8 cellular contexts compared by ENCODE assay signal in the genomic region with DNA sequence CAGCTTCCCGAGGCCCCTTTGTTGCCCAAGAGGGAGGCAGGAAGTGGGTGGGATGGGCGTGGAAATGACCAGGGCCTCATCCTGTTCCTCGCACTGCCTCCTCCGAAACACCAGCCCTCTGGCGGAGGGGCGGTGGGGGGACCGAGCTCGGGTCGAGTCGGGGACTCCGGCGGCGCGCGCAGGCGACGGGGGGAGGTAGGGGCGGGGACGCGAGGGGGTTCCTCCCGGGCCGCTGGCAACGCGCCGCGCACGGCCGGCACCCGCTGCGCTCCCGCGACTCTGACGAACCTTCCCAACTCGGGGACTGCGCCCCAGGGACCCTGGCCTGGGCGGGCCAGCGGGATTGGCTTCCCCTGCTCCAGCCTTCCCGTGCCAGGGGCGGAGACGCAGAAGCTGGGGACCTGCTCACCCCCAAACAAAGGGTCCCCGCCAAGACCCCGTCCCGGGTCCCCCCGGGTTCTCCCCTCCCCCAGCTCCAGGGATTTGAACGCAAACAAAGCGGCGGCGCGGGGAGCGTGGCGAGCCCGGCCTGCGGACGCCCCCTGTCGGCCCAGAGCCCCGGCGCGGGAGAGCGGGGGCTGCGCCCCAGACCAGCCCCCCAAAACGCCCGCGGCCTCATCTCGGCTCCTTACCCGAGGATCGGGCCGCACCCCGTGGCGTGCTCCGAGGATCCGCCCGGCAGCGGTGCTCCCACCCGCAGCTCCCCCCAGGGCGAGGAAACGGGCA.
DNase-seq lines count a peak whose midpoint lies in the region; ATAC-seq lines count a peak whose summit lies in the region.

No MANE protein-coding gene starts in this region.

- peak overlapping the region; percentile 75 for H3K27ac ChIP-seq in epithelial cell of prostate

- peak overlapping the region in 1 of 2 donors; percentile 92 for H3K27ac Mint-ChIP-seq in stimulated activated naive CD8-positive, alpha-beta T cell treated with anti-CD3 and anti-CD28 coated beads, Interleukin-15, amount 100 ng/mL, for 72 hours

- peaks cover 10% of the 10 kb centered on the region for H3K27me3 Mint-ChIP-seq in stimulated activated naive CD8-positive, alpha-beta T cell treated with anti-CD3 and anti-CD28 coated beads, Interleukin-15, amount 100 ng/mL, for 72 hours

- peak overlapping the region; percentile 92 to 93 for H3K4me3 Mint-ChIP-seq in stimulated activated naive CD8-positive, alpha-beta T cell treated with anti-CD3 and anti-CD28 coated beads, Interleukin-15, amount 100 ng/mL, for 72 hours

- DNase-seq in NCI-H345 (lab: John Stamatoyannopoulos, UW) (peak; percentile 71), NCI-H345 treated with DMSO at 0.1 percent for 48 hours (lab: John Stamatoyannopoulos, UW; ENCODE audit: unreplicated experiment) (no peak), NCI-H69 (lab: John Stamatoyannopoulos, UW) (peak; percentile 88), epithelial cell of prostate (ENCODE audit: low read depth, low spot score) (no peak), midbrain (lab: John Stamatoyannopoulos, UW) (peak; percentile 63)
- DNase-seq in activated CD8-positive, alpha-beta memory T cell treated with anti-CD3 and anti-CD28 coated beads, Interleukin-2, amount 50 U/mL, for 48 hours: peak; percentile 82
- peak; percentile 61 to 80 for DNase-seq in stimulated activated naive CD8-positive, alpha-beta T cell treated with anti-CD3 and anti-CD28 coated beads, Interleukin-15, amount 100 ng/mL, for 72 hours

- H3K4me1 Mint-ChIP-seq in stimulated activated naive CD8-positive, alpha-beta T cell treated with anti-CD3 and anti-CD28 coated beads, Interleukin-15, amount 100 ng/mL, for 72 hours: peaks cover 51% of the 10 kb centered on the region

- ATAC-seq in HG03045 (IDR thresholded peaks at IDR 0.05; ENCODE audit: unreplicated experiment): peak; percentile 41
- peak; percentile 69 for ATAC-seq in stimulated activated naive CD8-positive, alpha-beta T cell treated with anti-CD3 and anti-CD28 coated beads, Interleukin-15, amount 100 ng/mL, for 72 hours

- H3K9me3 Mint-ChIP-seq in stimulated activated naive CD8-positive, alpha-beta T cell treated with anti-CD3 and anti-CD28 coated beads, Interleukin-15, amount 100 ng/mL, for 72 hours: no peaks in the 10 kb centered on the region

Comparison
In these comparisons a context has a peak if more than half of its experiments do, and no peak if none do; other contexts are left out.
1. DNase-seq: peak in NCI-H345 (single experiment), NCI-H69 (single experiment), activated CD8-positive, alpha-beta memory T cell treated with anti-CD3 and anti-CD28 coated beads, Interleukin-2, amount 50 U/mL, for 48 hours (single experiment), midbrain (single experiment) and stimulated activated naive CD8-positive, alpha-beta T cell treated with anti-CD3 and anti-CD28 coated beads, Interleukin-15, amount 100 ng/mL, for 72 hours (2 of 2); none in NCI-H345 treated with DMSO at 0.1 percent for 48 hours (single experiment) and epithelial cell of prostate (single experiment).